Comparison of ENCODE assay signal across 8 cellular contexts in genomic region chr5:96752341-96753016, GRCh38. TPM values are rescaled to one million over a fixed set of nuclear protein-coding genes. Genes with fewer than 3 reads are reported as not detected.
DNase-seq lines count a peak whose midpoint lies in the region; ATAC-seq and TF ChIP-seq lines count a peak whose summit lies in the region.

No MANE protein-coding gene starts in this region.

- CTCF ChIA-PET in OCI-LY7 (lab: Charles Lee; ENCODE audit: unreplicated experiment): no interaction called here

- H3K4me3 ChIP-seq in OCI-LY7 (ENCODE audit: low read depth, low read length, poor library complexity, severe bottlenecking): no peak overlapping the region
- H3K4me3 ChIP-seq in liver (ENCODE audit: low read depth in 1 of 3, low read length in 3 of 3): no peak overlapping the region
- no peak overlapping the region for H3K4me3 ChIP-seq in uterus

- ATAC-seq in GM21825 (IDR thresholded peaks at IDR 0.05; ENCODE audit: unreplicated experiment): no peak

- intact Hi-C loops in OCI-LY7 (cut with micrococcal nuclease; ENCODE audit: unreplicated experiment): loop anchor here (1.0 to 10.0 kb wide), 5 partner anchors 116 to 410 kb away; partner anchors contain the start of gene LIX1
- intact Hi-C loops in uterus (cut with DNase I; ENCODE audit: low total_unique reads): no loop called here

- H3K36me3 ChIP-seq in OCI-LY7 (ENCODE audit: insufficient read depth, low read length): no peaks in the 10 kb centered on the region; the same call in 1 of the 2 replicates
- H3K36me3 ChIP-seq in liver (ENCODE audit: control insufficient read depth in 4 of 4, insufficient read depth in 3 of 4, low read depth in 1 of 4, low read length in 3 of 4): peaks cover 6 to 82% (median 63%) of the 10 kb centered on the region in 4 donors
- no peaks in the 10 kb centered on the region for H3K36me3 ChIP-seq in uterus

- no peak overlapping the region for H3K4me2 ChIP-seq in OCI-LY7 (ENCODE audit: low read length)

- TF ChIP-seq CTCF in OCI-LY7 (conservative IDR thresholded peaks at IDR 0.05; ENCODE audit: low read length): peak; percentile 91
- TF ChIP-seq CTCF in liver (IDR thresholded peaks at IDR 0.05; ENCODE audit: low read depth, low read length, missing input control): peak; percentile 66
- peak; percentile 31 to 69 (median 50) for TF ChIP-seq CTCF in uterus (IDR thresholded peaks at IDR 0.05)

- H3K9ac ChIP-seq in liver (ENCODE audit: low read depth in 1 of 2, low read length in 2 of 2): no peak overlapping the region

- H3K27ac ChIP-seq in OCI-LY7 (ENCODE audit: low read depth, low read length, poor library complexity, severe bottlenecking) (no peak overlapping the region), liver (ENCODE audit: low read depth in 1 of 2, low read length in 2 of 2) (no peak overlapping the region), uterus (no peak overlapping the region)

- H3K79me2 ChIP-seq in OCI-LY7 (ENCODE audit: insufficient read depth, low read depth, low read length): no peaks in the 10 kb centered on the region

- POLR2A ChIA-PET in OCI-LY7 (lab: Charles Lee): interaction anchor here (0.6 to 1.5 kb wide), 10 partner anchors 10 to 1273 kb away, joined by 3 to 7 read pairs (median 3); no protein-coding TSS in a partner anchor

- no peak overlapping the region for H2AFZ ChIP-seq in OCI-LY7 (ENCODE audit: low read length)

- no peaks in the 10 kb centered on the region for H3K4me1 ChIP-seq in OCI-LY7 (ENCODE audit: insufficient read depth, low read length, poor library complexity, severe bottlenecking)
- no peaks in the 10 kb centered on the region for H3K4me1 ChIP-seq in liver (ENCODE audit: control insufficient read depth in 4 of 4, insufficient read depth in 4 of 4, low read length in 3 of 4)
- no peaks in the 10 kb centered on the region for H3K4me1 ChIP-seq in uterus

- no TSS peak for BruUV-seq in OCI-LY7 (replicated peaks; lab: Mats Ljungman, UMichigan)

- no peaks in the 10 kb centered on the region for H3K9me2 ChIP-seq in OCI-LY7 (ENCODE audit: insufficient read depth, low read length)

- peak; percentile 76 for TF ChIP-seq RAD21 in liver (IDR thresholded peaks at IDR 0.05)

- peak; percentile 55 for DNase-seq in NOMO-1 treated with DMSO at 0.1 percent for 48 hours (lab: John Stamatoyannopoulos, UW; ENCODE audit: unreplicated experiment)
- no peak for DNase-seq in NOMO-1 treated with dmso at 0.1 percent for 144 hours (lab: John Stamatoyannopoulos, UW; ENCODE audit: unreplicated experiment)
- peak; percentile 82 for DNase-seq in HT-29 (ENCODE audit: low spot score)
- peak; percentile 82 for DNase-seq in OCI-LY7 (ENCODE audit: low spot score)
- peak; percentile 53 for DNase-seq in central memory CD4-positive, alpha-beta T cell
- DNase-seq in uterus: peak in 1 of 2 donors; percentile 46

- H3K9me3 ChIP-seq in OCI-LY7 (ENCODE audit: low read length) (no peaks in the 10 kb centered on the region), liver (ENCODE audit: control insufficient read depth in 4 of 4, low read length in 3 of 4) (no peaks in the 10 kb centered on the region), uterus (no peaks in the 10 kb centered on the region)

- H4K20me1 ChIP-seq in OCI-LY7 (ENCODE audit: insufficient read depth, low read length): no peaks in the 10 kb centered on the region

- H3K27me3 ChIP-seq in liver (ENCODE audit: control insufficient read depth in 4 of 4, insufficient read depth in 4 of 4, low read length in 3 of 4) (no peaks in the 10 kb centered on the region), uterus (no peaks in the 10 kb centered on the region)

- no peak for TF ChIP-seq POLR2A in uterus (IDR thresholded peaks at IDR 0.05)

TF ChIP-seq in liver, 16 proteins besides CTCF, POLR2A, EP300 and RAD21:
- TF ChIP-seq TAF1 (conservative IDR thresholded peaks at IDR 0.05): no peak
- no peak for TF ChIP-seq REST (IDR thresholded peaks at IDR 0.05)
- no peak for TF ChIP-seq JUND (IDR thresholded peaks at IDR 0.05)
- TF ChIP-seq SP1 (IDR thresholded peaks at IDR 0.05): no peak
- TF ChIP-seq GABPA (IDR thresholded peaks at IDR 0.05 in 1 of 2, conservative IDR thresholded peaks at IDR 0.05 in 1 of 2): no peak
- TF ChIP-seq YY1 (IDR thresholded peaks at IDR 0.05): no peak
- no peak for TF ChIP-seq ATF3 (IDR thresholded peaks at IDR 0.05)
- TF ChIP-seq FOXA2 (IDR thresholded peaks at IDR 0.05): no peak
- TF ChIP-seq ZBTB33 (IDR thresholded peaks at IDR 0.05): no peak
- TF ChIP-seq MAX (IDR thresholded peaks at IDR 0.05): no peak
- TF ChIP-seq FOXA1 (IDR thresholded peaks at IDR 0.05): no peak
- no peak for TF ChIP-seq HNF4A (conservative IDR thresholded peaks at IDR 0.05)
- no peak for TF ChIP-seq NR2F2 (IDR thresholded peaks at IDR 0.05)
- TF ChIP-seq RXRA (IDR thresholded peaks at IDR 0.05): no peak
- TF ChIP-seq HNF4G (IDR thresholded peaks at IDR 0.05): no peak
- no peak for TF ChIP-seq EGR1 (IDR thresholded peaks at IDR 0.05; ENCODE audit: low read depth in 2 of 2)

RNA-seq across cellular contexts. Expression of gene ERAP1, which starts 55.3 kb away (rescaled TPM):
- 5.6 and 5.8 TPM in 2 replicates for total RNA-seq in HT-29 (2014; rRNA removed; shearing (Covaris generic))
- 41.8 and 57.3 TPM in 2 replicates for total RNA-seq in OCI-LY7 (2014; rRNA removed; shearing (Covaris generic))
- total RNA-seq in OCI-LY7 (2022): 54.0 and 69.4 TPM in 2 replicates
- 10 to 100 TPM; 51.1 to 74.3 TPM for total RNA-seq in liver
- polyA plus RNA-seq in liver: 10 to 100 TPM; 19.2 to 20.6 TPM
- 10 to 100 TPM; 23.1 to 74.1 (median 37.2) TPM for total RNA-seq in uterus
